ENCODE assay signal across 28 cellular contexts in genomic region chr4:169677150-169677732, GRCh38. TPM values are rescaled to one million over a fixed set of nuclear protein-coding genes. Genes with fewer than 3 reads are reported as not detected.
A peak's percentile ranks its signal among the peaks of the same experiment; 100 is the strongest.
DNase-seq lines count a peak whose midpoint lies in the region; TF ChIP-seq lines count a peak whose summit lies in the region.
"Had no signal": no experiment of that assay in that cellular context is flagged by ENCODE, and none has a peak within 500 bp of the region (broad histone marks: within the 10 kb centered on the region; RNA-seq: fewer than 3 reads in every experiment).

No MANE protein-coding gene starts in this region.

- DNase-seq in NCI-H1092 treated with DMSO at 0.1 percent for 48 hours (lab: John Stamatoyannopoulos, UW) = peak; percentile 5
- no peak for DNase-seq in NCI-H1092 (lab: John Stamatoyannopoulos, UW)
- peak; percentile 6 for DNase-seq in NCI-H1105 (lab: John Stamatoyannopoulos, UW)
- DNase-seq in NCI-H69 (lab: John Stamatoyannopoulos, UW) = peak; percentile 79
- no peak for DNase-seq in glutamatergic neuron
- no peak for DNase-seq in SHP77 (lab: John Stamatoyannopoulos, UW)
- DNase-seq in posterior cingulate gyrus = no peak
- no peak for DNase-seq in mesenchymal stem cell
- DNase-seq: activated CD4-positive, CD25-positive, alpha-beta regulatory T cell; activated gamma-delta T cell; activated T-cell treated with anti-CD3 and anti-CD28 coated beads, Interleukin-2, amount 50 U/mL, for 24 hours; Calu3; DMS79 treated with DMSO at 0.1 percent for 48 hours; GDM1; heart right ventricle; Kasumi-1; kidney; naive thymus-derived CD4-positive, alpha-beta T cell; NCI-H187 treated with DMSO at 0.1 percent for 48 hours; NCI-H446 treated with DMSO at 0.1 percent for 48 hours; NK-92 treated with Interleukin-12 subunit alpha and Interleukin-12 subunit beta, amount 100 ng/mL, for 24 hours; stimulated activated CD4-positive, alpha-beta T cell treated with anti-CD3 and anti-CD28 coated beads, Interleukin-4, amount 100 ng/mL, for 4 hours; transverse colon had no signal

- H3K4me3 Mint-ChIP-seq in glutamatergic neuron (ENCODE audit: unreplicated experiment) = peak overlapping the region; percentile 42
- H3K4me3 Mint-ChIP-seq: activated T-cell treated with anti-CD3 and anti-CD28 coated beads, Interleukin-2, amount 50 U/mL, for 24 hours; CD14-positive monocyte; central memory CD8-positive, alpha-beta T cell; naive thymus-derived CD4-positive, alpha-beta T cell; T-helper 1 cell treated with Interleukin-12 subunit alpha and Interleukin-12 subunit beta and Interleukin-4 antibody, amounts not matched to agents 30 μg/mL and 1 μg/mL, for 36 hours had no signal

- intact Hi-C loops in posterior cingulate gyrus (cut with DNase I) = no loop called here

- no peak overlapping the region for H3K4me3 ChIP-seq in mesenchymal stem cell (ENCODE audit: insufficient read depth in 1 of 2, low read depth in 1 of 2, low read length in 2 of 2)
- H3K4me3 ChIP-seq: heart right ventricle, prostate gland, transverse colon had no signal

- no peak overlapping the region for H4K8ac ChIP-seq in mesenchymal stem cell (ENCODE audit: low read length)

- no peak overlapping the region for H3K18ac ChIP-seq in mesenchymal stem cell (ENCODE audit: low read depth in 1 of 2, low read length in 2 of 2)

- peaks cover 11% of the 10 kb centered on the region for H3K79me1 ChIP-seq in mesenchymal stem cell (replicated peaks; ENCODE audit: low read length, poor library complexity, severe bottlenecking)

- H2BK5ac ChIP-seq in mesenchymal stem cell (ENCODE audit: low read depth, low read length, poor library complexity, severe bottlenecking) = no peak overlapping the region

- no peaks in the 10 kb centered on the region for H3K9me3 ChIP-seq in mesenchymal stem cell (ENCODE audit: control insufficient read depth, low read length)
- H3K9me3 ChIP-seq: heart right ventricle, prostate gland, transverse colon had no signal

- no peak for TF ChIP-seq CTCF in glutamatergic neuron (IDR thresholded peaks at IDR 0.05; ENCODE audit: partially characterized antibody, unreplicated experiment)

- no peaks in the 10 kb centered on the region for H3K27me3 ChIP-seq in mesenchymal stem cell (ENCODE audit: control insufficient read depth in 1 of 2, insufficient read depth in 1 of 2, low read length in 2 of 2)
- H3K27me3 ChIP-seq: heart right ventricle, transverse colon had no signal

- peaks cover 3 to 22% of the 10 kb centered on the region in 2 experiments for H3K36me3 ChIP-seq in mesenchymal stem cell (ENCODE audit: control insufficient read depth in 1 of 2, insufficient read depth in 2 of 2, low read depth in 1 of 2, low read length in 2 of 2)
- H3K36me3 ChIP-seq: prostate gland had no signal

- peak overlapping the region; percentile 90 for H3K27ac Mint-ChIP-seq in glutamatergic neuron (ENCODE audit: unreplicated experiment)
- H3K27ac Mint-ChIP-seq: activated T-cell treated with anti-CD3 and anti-CD28 coated beads, Interleukin-2, amount 50 U/mL, for 24 hours; CD14-positive monocyte; T-helper 1 cell treated with Interleukin-12 subunit alpha and Interleukin-12 subunit beta and Interleukin-4 antibody, amounts not matched to agents 30 μg/mL and 1 μg/mL, for 36 hours had no signal

- WGBS in mesenchymal stem cell = 100% methylated on average over 1 of the region's 2 CpGs

- H2BK12ac ChIP-seq in mesenchymal stem cell (ENCODE audit: low read length in 2 of 2) = no peak overlapping the region

- H3K23ac ChIP-seq in mesenchymal stem cell (ENCODE audit: low read length in 2 of 2) = no peak overlapping the region

- no peak overlapping the region for H2AFZ ChIP-seq in mesenchymal stem cell (ENCODE audit: low read depth, low read length)

- H3K4me1 ChIP-seq in mesenchymal stem cell (ENCODE audit: control insufficient read depth, insufficient read depth, low read depth, low read length) = no peaks in the 10 kb centered on the region
- H3K4me1 ChIP-seq: prostate gland had no signal

- no peak overlapping the region for H3K9ac ChIP-seq in mesenchymal stem cell (ENCODE audit: low read length)

- H3K27ac ChIP-seq in mesenchymal stem cell (ENCODE audit: low read length, poor library complexity, severe bottlenecking) = no peak overlapping the region
- H3K27ac ChIP-seq: 22Rv1, heart right ventricle, prostate gland, transverse colon had no signal

- peaks cover 9% of the 10 kb centered on the region for H3K9me3 Mint-ChIP-seq in glutamatergic neuron (ENCODE audit: unreplicated experiment)
- H3K9me3 Mint-ChIP-seq: activated T-cell treated with anti-CD3 and anti-CD28 coated beads, Interleukin-2, amount 50 U/mL, for 24 hours; central memory CD8-positive, alpha-beta T cell; T-helper 1 cell treated with Interleukin-12 subunit alpha and Interleukin-12 subunit beta and Interleukin-4 antibody, amounts not matched to agents 30 μg/mL and 1 μg/mL, for 36 hours had no signal

- H3K4me1 Mint-ChIP-seq in glutamatergic neuron (ENCODE audit: low read depth, unreplicated experiment) = peaks cover 6% of the 10 kb centered on the region
- H3K4me1 Mint-ChIP-seq: CD14-positive monocyte; central memory CD8-positive, alpha-beta T cell had no signal

- peaks cover 3% of the 10 kb centered on the region for H3K27me3 Mint-ChIP-seq in glutamatergic neuron (ENCODE audit: unreplicated experiment)
- H3K27me3 Mint-ChIP-seq: activated T-cell treated with anti-CD3 and anti-CD28 coated beads, Interleukin-2, amount 50 U/mL, for 24 hours; central memory CD8-positive, alpha-beta T cell; naive thymus-derived CD4-positive, alpha-beta T cell had no signal

- no peak overlapping the region for H2BK120ac ChIP-seq in mesenchymal stem cell (ENCODE audit: low read depth, low read length)

- no peak overlapping the region for H2BK15ac ChIP-seq in mesenchymal stem cell (ENCODE audit: low read depth, poor library complexity, severe bottlenecking)

- no peak overlapping the region for H4K91ac ChIP-seq in mesenchymal stem cell (ENCODE audit: low read length)

- H3K4ac ChIP-seq in mesenchymal stem cell (ENCODE audit: low read depth in 1 of 2, low read length in 2 of 2) = no peak overlapping the region

- no peak overlapping the region for H3K4me2 ChIP-seq in mesenchymal stem cell (ENCODE audit: low read length, poor library complexity, severe bottlenecking)

- H3K14ac ChIP-seq in mesenchymal stem cell (ENCODE audit: low read length in 2 of 2) = no peak overlapping the region

- H3K36me3 Mint-ChIP-seq in glutamatergic neuron (ENCODE audit: unreplicated experiment) = peaks cover 15% of the 10 kb centered on the region

- no peak overlapping the region for H2AK5ac ChIP-seq in mesenchymal stem cell (ENCODE audit: low read length, severe bottlenecking)

RNA-seq across cellular contexts. Expression of gene CLCN3, which starts 56.9 kb away (rescaled TPM):
- total RNA-seq in glutamatergic neuron (ENCODE audit: unreplicated experiment) = 58.1 TPM
- polyA plus RNA-seq in mesenchymal stem cell (2013, experiment 1 of 2) = 48.6 TPM
- 46.9 TPM for polyA plus RNA-seq in mesenchymal stem cell (2013, experiment 2 of 2)

Comparison
In these comparisons a context has a peak if more than half of its experiments do, and no peak if none do; other contexts are left out.
1. DNase-seq: peak in NCI-H1092 treated with DMSO at 0.1 percent for 48 hours (single experiment), NCI-H1105 (single experiment) and NCI-H69 (single experiment); none in NCI-H1092 (single experiment), glutamatergic neuron (single experiment), SHP77 (0 of 2), posterior cingulate gyrus (0 of 10) and mesenchymal stem cell (single experiment).